ENCODE assay signal across 33 cellular contexts in genomic region chr20:40203032-40203431, GRCh38.
"Had no signal": no experiment of that assay in that cellular context is flagged by ENCODE, and none has a peak within 500 bp of the region (broad histone marks: within the 10 kb centered on the region; RNA-seq: fewer than 3 reads in every experiment).

No MANE protein-coding gene starts in this region.

- H3K4me3 ChIP-seq: adrenal gland, ascending aorta, body of pancreas, breast epithelium, cardiac muscle cell had no signal

- FAIRE-seq: astrocyte, bronchial epithelial cell had no signal

- H3K27me3 ChIP-seq: adrenal gland, ascending aorta, body of pancreas, brain microvascular endothelial cell, breast epithelium, cardiac muscle cell had no signal

- H3K4me1 ChIP-seq: adrenal gland, body of pancreas, breast epithelium had no signal

- H3K27ac ChIP-seq: adrenal gland, ascending aorta, body of pancreas, brain microvascular endothelial cell, breast epithelium, cardiac muscle cell had no signal

- DNase-seq: activated effector memory CD4-positive, alpha-beta T cell treated with anti-CD3 and anti-CD28 coated beads, Interleukin-2, amount 50 U/mL, for 16 hours; activated effector memory CD4-positive, alpha-beta T cell treated with Interleukin-2 at 50 U/mL for 16 hours; activated gamma-delta T cell; activated gamma-delta T cell treated with Interleukin-2 at 50 U/mL for 16 hours; activated naive CD4-positive, alpha-beta T cell; activated naive CD4-positive, alpha-beta T cell treated with anti-CD3 and anti-CD28 coated beads for 36 hours; activated naive CD4-positive, alpha-beta T cell treated with anti-CD3 and anti-CD28 coated beads, Interleukin-2, amount 10 ng/mL, durations not matched to agents 7 days and 5 days; activated naive CD4-positive, alpha-beta T cell treated with anti-CD3 and anti-CD28 coated beads, Interleukin-2, amount 50 U/mL, for 16 hours; activated naive CD4-positive, alpha-beta T cell treated with Interleukin-2 at 50 U/mL for 16 hours; activated naive CD8-positive, alpha-beta T cell treated with anti-CD3 and anti-CD28 coated beads for 36 hours; activated naive CD8-positive, alpha-beta T cell treated with anti-CD3 and anti-CD28 coated beads, Interleukin-2, amount 10 ng/mL, durations not matched to agents 7 days and 5 days; activated naive CD8-positive, alpha-beta T cell treated with anti-CD3 and anti-CD28 coated beads, Interleukin-2, amount 50 U/mL, for 24 hours; activated T-cell treated with anti-CD3 and anti-CD28 coated beads, Interleukin-2, amount 50 U/mL, for 24 hours; activated T-cell treated with anti-CD3 and anti-CD28 coated beads, Interleukin-2, amount 50 U/mL, for 4 hours; activated T-cell treated with anti-CD3 and anti-CD28 coated beads, Interleukin-2, amount 50 U/mL, for 48 hours; activated T-cell treated with anti-CD3 and anti-CD28 coated beads, Interleukin-2, amount 50 U/mL, for 72 hours; adrenal gland; amniotic stem cell; amygdala; anterior cingulate cortex; aorta; body of pancreas; brain microvascular endothelial cell; caudate nucleus; central memory CD4-positive, alpha-beta T cell; cerebellar nuclear complex had no signal

- H3K9me3 ChIP-seq: ascending aorta, breast epithelium had no signal

- ATAC-seq: activated naive CD4-positive, alpha-beta T cell treated with anti-CD3 and anti-CD28 coated beads, Interleukin-2, amount 50 U/mL, for 72 hours; activated naive CD8-positive, alpha-beta T cell treated with anti-CD3 and anti-CD28 coated beads, Interleukin-2, amount 50 U/mL, for 24 hours; activated T-cell treated with anti-CD3 and anti-CD28 coated beads, Interleukin-2, amount 50 U/mL, for 4 hours; activated T-cell treated with anti-CD3 and anti-CD28 coated beads, Interleukin-2, amount 50 U/mL, for 72 hours; activated T-helper 17 cell treated with anti-CD3 and anti-CD28 coated beads, Interleukin-2, amount 50 U/mL, for 72 hours; body of pancreas had no signal

- H3K36me3 ChIP-seq: adrenal gland, ascending aorta, brain microvascular endothelial cell, breast epithelium, cardiac muscle cell had no signal
